Comparison of ENCODE assay signal across 9 cellular contexts in the genomic region with DNA sequence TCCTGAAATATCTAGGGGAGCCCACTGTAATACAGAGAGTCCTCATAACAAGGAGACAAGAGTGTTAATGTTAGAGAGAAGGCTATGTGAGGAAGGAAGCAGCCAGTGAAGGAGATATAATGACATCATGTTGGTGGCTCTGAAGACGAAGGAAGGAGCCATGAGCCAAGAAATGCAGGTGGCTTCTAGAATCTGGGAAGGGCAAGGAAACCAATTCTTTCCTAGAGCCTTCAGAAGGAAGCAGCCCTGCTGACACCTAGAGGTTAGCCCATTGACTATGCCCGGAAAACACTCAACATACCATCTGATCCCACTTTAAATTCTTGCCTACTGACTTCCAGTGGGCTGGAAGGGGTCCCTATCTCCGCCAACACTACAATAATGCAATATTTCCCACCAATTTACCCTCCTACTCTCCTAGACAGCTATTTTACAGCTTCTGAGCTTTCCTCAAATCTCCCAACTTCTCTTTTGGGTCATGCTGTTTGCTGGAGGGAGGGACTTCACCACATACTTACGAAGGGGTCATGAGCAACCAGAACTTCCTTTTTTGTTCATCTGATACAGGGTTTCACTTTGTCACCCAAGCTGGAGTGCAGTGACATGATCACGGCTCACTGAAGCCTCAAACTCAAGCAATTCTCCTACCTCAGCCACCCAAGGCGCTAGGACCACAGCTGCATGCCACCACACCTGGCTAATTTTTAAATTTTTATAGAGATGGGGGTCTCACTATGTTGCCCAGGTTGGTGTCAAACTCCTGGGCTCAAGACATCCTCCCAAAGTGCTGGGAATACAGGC. TPM values are rescaled to one million over a fixed set of nuclear protein-coding genes. Genes with fewer than 3 reads are reported as not detected.
DNase-seq lines count a peak whose midpoint lies in the region; ATAC-seq and TF ChIP-seq lines count a peak whose summit lies in the region.
"Had no signal": no experiment of that assay in that cellular context is flagged by ENCODE, and none has a peak within 500 bp of the region (broad histone marks: within the 10 kb centered on the region; RNA-seq: fewer than 3 reads in every experiment).

No MANE protein-coding gene starts in this region.

- 45 to 57% methylated on average over 6 of the region's 6 CpGs for WGBS in lung, 2 donors
- 74% methylated on average over 6 of the region's 6 CpGs for WGBS in smooth muscle cell (ENCODE audit: low lambda C conversion rate)

- peak; percentile 90 for ATAC-seq in HG02763 (IDR thresholded peaks at IDR 0.05; ENCODE audit: unreplicated experiment)
- peak; percentile 67 for ATAC-seq in lung (ENCODE audit: insufficient read depth, low FRiP score)

- H2AFZ ChIP-seq in OCI-LY1 (ENCODE audit: low read length) (peak overlapping the region; percentile 83), smooth muscle cell (ENCODE audit: low read depth) (no peak overlapping the region)

- H3F3A ChIP-seq in OCI-LY1 (ENCODE audit: insufficient read depth, low read length) (peaks cover 6% of the 10 kb centered on the region; the same call in 1 of the 2 replicates), smooth muscle cell (ENCODE audit: low read depth) (no peaks in the 10 kb centered on the region)

- H3K9ac ChIP-seq in OCI-LY1 (ENCODE audit: low read length) (peak overlapping the region; percentile 29; the same call in 1 of the 2 replicates), smooth muscle cell (ENCODE audit: low read depth) (no peak overlapping the region)

- H3K27me3 ChIP-seq in OCI-LY1 (ENCODE audit: insufficient read depth, low read length) (no peaks in the 10 kb centered on the region), lung (ENCODE audit: control insufficient read depth, insufficient read depth) (no peaks in the 10 kb centered on the region), smooth muscle cell (ENCODE audit: low read depth) (no peaks in the 10 kb centered on the region)

- H3K79me2 ChIP-seq in OCI-LY1 (ENCODE audit: insufficient read depth, low read length) (no peaks in the 10 kb centered on the region), smooth muscle cell (ENCODE audit: low read depth) (no peaks in the 10 kb centered on the region)

- H3K9me3 ChIP-seq in OCI-LY1 (ENCODE audit: low read length) (no peaks in the 10 kb centered on the region), lung (ENCODE audit: control insufficient read depth in 2 of 2, insufficient read depth in 1 of 2, low read length in 1 of 2) (no peaks in the 10 kb centered on the region), smooth muscle cell (replicated peaks; ENCODE audit: low read depth) (no peaks in the 10 kb centered on the region)

- no peaks in the 10 kb centered on the region for H3K36me3 ChIP-seq in OCI-LY1 (ENCODE audit: insufficient read depth, low read length)
- H3K36me3 ChIP-seq in lung (ENCODE audit: control insufficient read depth in 2 of 2, insufficient read depth in 2 of 2, low read length in 2 of 2), result no peaks in the 10 kb centered on the region
- no peaks in the 10 kb centered on the region for H3K36me3 ChIP-seq in smooth muscle cell (ENCODE audit: low read depth)

- peak overlapping the region; percentile 77 for H3K27ac ChIP-seq in OCI-LY1 (ENCODE audit: low read depth, low read length, poor library complexity, severe bottlenecking)
- peak overlapping the region in 1 of 2 donors; percentile 52 for H3K27ac ChIP-seq in lung (ENCODE audit: low read depth in 1 of 2, low read length in 1 of 2)
- H3K27ac ChIP-seq in smooth muscle cell (ENCODE audit: low read depth), result no peak overlapping the region
- H3K27ac ChIP-seq: SK-N-MC had no signal

- H3K4me2 ChIP-seq in OCI-LY1 (ENCODE audit: low read length) (peak overlapping the region; percentile 67), smooth muscle cell (no peak overlapping the region)

- no peaks in the 10 kb centered on the region for H4K20me1 ChIP-seq in OCI-LY1 (ENCODE audit: insufficient read depth, low read length)
- no peaks in the 10 kb centered on the region for H4K20me1 ChIP-seq in smooth muscle cell (ENCODE audit: low read depth)

- H3K4me3 ChIP-seq in OCI-LY1 (ENCODE audit: low read depth, low read length, poor library complexity, severe bottlenecking), result peak overlapping the region; percentile 30
- H3K4me3 ChIP-seq in lung, result no peak overlapping the region
- no peak overlapping the region for H3K4me3 ChIP-seq in smooth muscle cell
- H3K4me3 ChIP-seq: SK-N-MC had no signal

- DNase-seq in activated CD4-positive, alpha-beta T cell treated with anti-CD3 and anti-CD28 coated beads for 48 hours, result peak; percentile 28
- DNase-seq in activated CD4-positive, alpha-beta T cell treated with anti-CD3 and anti-CD28 coated beads for 1 hour, result no peak
- no peak for DNase-seq in lung (ENCODE audit: low spot score)
- DNase-seq in midbrain (lab: John Stamatoyannopoulos, UW), result no peak
- no peak for DNase-seq in smooth muscle cell (lab: John Stamatoyannopoulos, UW; ENCODE audit: unreplicated experiment)
- DNase-seq in NCI-H748 (lab: John Stamatoyannopoulos, UW; ENCODE audit: unreplicated experiment), result no peak

- H3K4me1 ChIP-seq in OCI-LY1 (ENCODE audit: insufficient read depth, low read length, severe bottlenecking) (peaks cover 33% of the 10 kb centered on the region), lung (ENCODE audit: control insufficient read depth in 2 of 2, insufficient read depth in 2 of 2, low read length in 2 of 2) (peaks cover 0 to 7% of the 10 kb centered on the region in 2 donors), smooth muscle cell (ENCODE audit: low read depth) (no peaks in the 10 kb centered on the region)

- no peaks in the 10 kb centered on the region for H3K9me2 ChIP-seq in OCI-LY1 (ENCODE audit: low read depth, low read length)

- TF ChIP-seq CTCF in OCI-LY1 (IDR thresholded peaks at IDR 0.05; ENCODE audit: low read length) (no peak; the same call in 1 of the 2 replicates), lung (IDR thresholded peaks at IDR 0.05; ENCODE audit: control extremely low read depth, extremely low read depth) (no peak), smooth muscle cell (IDR thresholded peaks at IDR 0.05; ENCODE audit: borderline replicate concordance, insufficient read depth, poor library complexity, severe bottlenecking) (no peak)

RNA-seq across cellular contexts. Expression of gene G3BP2, which starts 25.2 kb away (rescaled TPM):
- total RNA-seq in lung (100 to 1,000 TPM in 1 of 2 donors, 10 to 100 TPM in 1; 86.2 to 112 TPM), smooth muscle cell (149 and 172 TPM in 2 replicates)
- polyA plus RNA-seq in lung (10 to 100 TPM; 16.1 to 51.4 TPM), smooth muscle cell (81.7 and 84.5 TPM in 2 replicates)

RNA-seq across cellular contexts. Expression of gene USO1, which starts 26.0 kb away (rescaled TPM):
- total RNA-seq in lung (100 to 1,000 TPM in 1 of 2 donors, 10 to 100 TPM in 1; 54.3 to 102 TPM), smooth muscle cell (94.6 and 111 TPM in 2 replicates)
- polyA plus RNA-seq in lung (10 to 100 TPM; 29.0 to 35.8 TPM), smooth muscle cell (43.1 and 50.4 TPM in 2 replicates)
